Comparison of ENCODE assay signal across 11 cellular contexts in genomic region chr6:38212579-38212978, GRCh38.
DNase-seq lines count a peak whose midpoint lies in the region; ATAC-seq lines count a peak whose summit lies in the region.
"Had no signal": no experiment of that assay in that cellular context is flagged by ENCODE, and none has a peak within 500 bp of the region (broad histone marks: within the 10 kb centered on the region; RNA-seq: fewer than 3 reads in every experiment).

No MANE protein-coding gene starts in this region.

- H3K9ac ChIP-seq in stomach smooth muscle (ENCODE audit: low read length in 2 of 2), result no peak overlapping the region

- H3K4me3 ChIP-seq in right cardiac atrium (ENCODE audit: low read length), result no peak overlapping the region
- H3K4me3 ChIP-seq in stomach smooth muscle (ENCODE audit: low read length in 2 of 2), result no peak overlapping the region
- H3K4me3 ChIP-seq: gastrocnemius medialis had no signal

- peak; percentile 26 to 53 for ATAC-seq in right cardiac atrium
- ATAC-seq in HG02798 (IDR thresholded peaks at IDR 0.05; ENCODE audit: poor library complexity, unreplicated experiment), result no peak
- no peak for ATAC-seq in HG02623 (IDR thresholded peaks at IDR 0.05; ENCODE audit: unreplicated experiment)
- no peak for ATAC-seq in GM21576 (IDR thresholded peaks at IDR 0.05; ENCODE audit: unreplicated experiment)

- H3K36me3 ChIP-seq in stomach smooth muscle (ENCODE audit: control insufficient read depth in 2 of 2, insufficient read depth in 2 of 2, low read length in 2 of 2), result no peaks in the 10 kb centered on the region
- H3K36me3 ChIP-seq: gastrocnemius medialis, WERI-Rb-1 had no signal

- whole genome bisulfite sequencing in right cardiac atrium, result 52% methylated on average over 5 of the region's 5 CpGs

- intact Hi-C loops in right cardiac atrium (cut with DNase I), result no loop called here

- H3K4me1 ChIP-seq in right cardiac atrium (ENCODE audit: control insufficient read depth, insufficient read depth, low read length), result peaks cover 10% of the 10 kb centered on the region
- H3K4me1 ChIP-seq in stomach smooth muscle (ENCODE audit: control insufficient read depth, insufficient read depth, low read length), result peaks cover 18% of the 10 kb centered on the region

- H3K27me3 ChIP-seq in right cardiac atrium (ENCODE audit: control insufficient read depth, insufficient read depth), result no peaks in the 10 kb centered on the region
- no peaks in the 10 kb centered on the region for H3K27me3 ChIP-seq in stomach smooth muscle (ENCODE audit: control insufficient read depth in 1 of 2, insufficient read depth in 2 of 2, low read length in 2 of 2)
- H3K27me3 ChIP-seq: gastrocnemius medialis had no signal

- H3K9me3 ChIP-seq in right cardiac atrium (ENCODE audit: control insufficient read depth, low read length) (no peaks in the 10 kb centered on the region), stomach smooth muscle (ENCODE audit: control insufficient read depth in 2 of 2, low read length in 2 of 2) (no peaks in the 10 kb centered on the region)
- H3K9me3 ChIP-seq: gastrocnemius medialis had no signal

- H3K27ac ChIP-seq in right cardiac atrium (ENCODE audit: low read length), result no peak overlapping the region
- H3K27ac ChIP-seq in stomach smooth muscle (ENCODE audit: low read length), result peak overlapping the region; percentile 46
- H3K27ac ChIP-seq: WERI-Rb-1 had no signal

- peak; percentile 50 for DNase-seq in NCI-H128 (lab: John Stamatoyannopoulos, UW; ENCODE audit: unreplicated experiment)
- peak; percentile 67 to 82 for DNase-seq in SHP77 (lab: John Stamatoyannopoulos, UW)
- DNase-seq in right cardiac atrium, result no peak
- no peak for DNase-seq in CD1c-positive myeloid dendritic cell (ENCODE audit: extremely low spot score)
- DNase-seq: activated naive CD8-positive, alpha-beta T cell treated with anti-CD3 and anti-CD28 coated beads, Interleukin-2, amount 10 ng/mL, durations not matched to agents 7 days and 5 days; gastrocnemius medialis; WERI-Rb-1 had no signal

Comparison
In these comparisons a context has a peak if more than half of its experiments do, and no peak if none do; other contexts are left out.
1. DNase-seq: peak in NCI-H128 (single experiment) and SHP77 (2 of 2); none in right cardiac atrium (0 of 3) and CD1c-positive myeloid dendritic cell (single experiment).
2. ATAC-seq: peak in right cardiac atrium (2 of 2); none in HG02798 (single experiment), HG02623 (single experiment) and GM21576 (single experiment).